In genomic region chr9:20369391-20369790, GRCh38 we compare ENCODE assay signal across 1 cellular context.
TF ChIP-seq lines count a peak whose summit lies in the region.

No MANE protein-coding gene starts in this region.

TF ChIP-seq in GM12878, 131 proteins besides CTCF, POLR2A, EP300 and RAD21 (continued from another document):
- TF ChIP-seq CUX1 (IDR thresholded peaks at IDR 0.05; ENCODE audit: insufficient replicate concordance, low read depth, low read length) = no peak
TF ChIP-seq in GM12878: peak in this region for 0.
